ENCODE assay signal across 14 cellular contexts in the genomic region with DNA sequence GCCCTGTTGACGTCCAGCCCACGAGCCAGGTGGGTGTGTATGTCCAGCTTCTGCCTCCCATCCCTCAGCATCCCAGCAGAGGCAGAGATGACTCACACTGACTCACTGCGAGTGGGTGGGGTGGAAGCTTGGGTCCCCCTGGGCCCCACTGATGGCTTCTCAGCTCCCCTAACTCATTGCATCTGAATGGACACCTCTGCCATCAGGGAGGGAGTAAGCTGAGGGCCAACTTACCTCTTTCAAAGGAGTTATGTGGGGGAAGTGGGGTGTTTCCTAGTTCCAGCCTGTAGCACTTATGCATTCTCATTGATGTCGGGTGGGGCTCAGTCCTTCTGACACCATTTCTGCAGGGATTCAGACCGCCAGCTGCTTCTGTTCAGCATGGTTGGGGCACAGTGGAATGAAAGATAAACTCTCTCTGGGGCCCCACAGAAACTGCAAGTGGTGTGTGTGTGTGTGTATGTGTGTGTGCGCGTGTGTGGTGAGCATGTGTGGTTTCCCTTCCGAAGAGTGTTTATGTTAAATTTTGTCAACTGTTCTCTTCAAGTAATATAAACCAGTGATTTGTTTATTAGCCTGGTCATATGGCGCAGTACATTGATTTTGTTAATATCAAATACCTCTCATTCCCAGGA.
A peak's percentile ranks its signal among the peaks of the same experiment; 100 is the strongest.
DNase-seq lines count a peak whose midpoint lies in the region; ATAC-seq and TF ChIP-seq lines count a peak whose summit lies in the region.
"Had no signal": no experiment of that assay in that cellular context is flagged by ENCODE, and none has a peak within 500 bp of the region (broad histone marks: within the 10 kb centered on the region; RNA-seq: fewer than 3 reads in every experiment).

No MANE protein-coding gene starts in this region.

- H3K4me3 ChIP-seq in NT2/D1 (ENCODE audit: insufficient read length, low read depth) = no peak overlapping the region
- no peak overlapping the region for H3K4me3 ChIP-seq in testis
- H3K4me3 ChIP-seq: dorsolateral prefrontal cortex, PC-9 had no signal

- H3K27me3 Mint-ChIP-seq in stimulated activated naive CD8-positive, alpha-beta T cell treated with anti-CD3 and anti-CD28 coated beads, Interleukin-15, amount 100 ng/mL, for 72 hours = no peaks in the 10 kb centered on the region

- TF ChIP-seq CTCF in testis (IDR thresholded peaks at IDR 0.05) = no peak

- no peak overlapping the region for H3K27ac ChIP-seq in testis
- H3K27ac ChIP-seq: dorsolateral prefrontal cortex, PC-9 had no signal

- no peak for TF ChIP-seq POLR2A in testis (IDR thresholded peaks at IDR 0.05)

- ATAC-seq in stimulated activated naive CD8-positive, alpha-beta T cell treated with anti-CD3 and anti-CD28 coated beads, Interleukin-15, Interleukin-2, amounts not matched to agents 100 U/mL and 50 U/mL, for 24 hours = no peak
- ATAC-seq in stimulated activated naive CD8-positive, alpha-beta T cell treated with anti-CD3 and anti-CD28 coated beads, Interleukin-15, amount 100 ng/mL, for 72 hours = no peak
- ATAC-seq in HG03196 (IDR thresholded peaks at IDR 0.05; ENCODE audit: unreplicated experiment) (no peak), HG03521 (IDR thresholded peaks at IDR 0.05; ENCODE audit: unreplicated experiment) (no peak)

- intact Hi-C loops in testis (cut with DNase I; ENCODE audit: low total_unique reads) = no loop called here

- H3K36me3 ChIP-seq in NT2/D1 (ENCODE audit: insufficient read depth, insufficient read length, low read length) = no peaks in the 10 kb centered on the region
- no peaks in the 10 kb centered on the region for H3K36me3 ChIP-seq in testis (ENCODE audit: low read depth, missing control alignments)

- H3K27ac Mint-ChIP-seq in stimulated activated naive CD8-positive, alpha-beta T cell treated with anti-CD3 and anti-CD28 coated beads, Interleukin-15, amount 100 ng/mL, for 72 hours = no peak overlapping the region
- H3K27ac Mint-ChIP-seq: activated T-helper 2 cell treated with anti-CD3 and anti-CD28 coated beads, Interferon-gamma antibody, Interleukin-2, Interleukin-4, amounts not matched to agents 10 μg/mL and 5 μg/mL and 100 μg/mL, durations not matched to agents 14 hours and 24 hours and 36 hours; nephron had no signal

- H3K9me3 ChIP-seq in NT2/D1 (ENCODE audit: insufficient read depth, low read length) (peaks cover 16% of the 10 kb centered on the region; the same call in 1 of the 2 replicates), testis (no peaks in the 10 kb centered on the region)

- WGBS in testis, 2 donors = 83 to 89% methylated on average over 9 of the region's 9 CpGs

- peaks cover 11 to 17% of the 10 kb centered on the region in 2 donors for H3K9me3 Mint-ChIP-seq in stimulated activated naive CD8-positive, alpha-beta T cell treated with anti-CD3 and anti-CD28 coated beads, Interleukin-15, amount 100 ng/mL, for 72 hours

- no peak overlapping the region for H3K4me3 Mint-ChIP-seq in stimulated activated naive CD8-positive, alpha-beta T cell treated with anti-CD3 and anti-CD28 coated beads, Interleukin-15, amount 100 ng/mL, for 72 hours
- H3K4me3 Mint-ChIP-seq: nephron had no signal

- H3K4me1 ChIP-seq in NT2/D1 (ENCODE audit: insufficient read depth, insufficient read length) (peaks cover 6% of the 10 kb centered on the region), testis (no peaks in the 10 kb centered on the region)

- peak; percentile 14 for DNase-seq in stimulated activated naive CD8-positive, alpha-beta T cell treated with anti-CD3 and anti-CD28 coated beads, Interleukin-15, Interleukin-2, amounts not matched to agents 100 U/mL and 50 U/mL, for 24 hours
- no peak for DNase-seq in stimulated activated naive CD8-positive, alpha-beta T cell treated with anti-CD3 and anti-CD28 coated beads, Interleukin-15, amount 100 ng/mL, for 72 hours
- DNase-seq in NT2/D1 (ENCODE audit: low read depth, low spot score) (peak; percentile 22), iPS-NIHi7 (ENCODE audit: extremely low spot score) (peak; percentile 43), testis (no peak)
- DNase-seq: dorsolateral prefrontal cortex, NCI-H526, PC-9, posterior cingulate gyrus, substantia nigra had no signal

- H3K4me1 Mint-ChIP-seq in stimulated activated naive CD8-positive, alpha-beta T cell treated with anti-CD3 and anti-CD28 coated beads, Interleukin-15, amount 100 ng/mL, for 72 hours = peaks cover 7% of the 10 kb centered on the region

- H3K9ac ChIP-seq in NT2/D1 (ENCODE audit: insufficient read length, low read depth) = no peak overlapping the region

- H3K27me3 ChIP-seq in NT2/D1 (ENCODE audit: insufficient read depth, insufficient read length) = no peaks in the 10 kb centered on the region
- H3K27me3 ChIP-seq in testis = no peaks in the 10 kb centered on the region

Comparison
In these comparisons a context has a peak if more than half of its experiments do, and no peak if none do; other contexts are left out.
1. DNase-seq: peak in stimulated activated naive CD8-positive, alpha-beta T cell treated with anti-CD3 and anti-CD28 coated beads, Interleukin-15, Interleukin-2, amounts not matched to agents 100 U/mL and 50 U/mL, for 24 hours (single experiment), NT2/D1 (single experiment) and iPS-NIHi7 (single experiment); none in stimulated activated naive CD8-positive, alpha-beta T cell treated with anti-CD3 and anti-CD28 coated beads, Interleukin-15, amount 100 ng/mL, for 72 hours (0 of 2) and testis (single experiment).